8 cellular contexts compared by ENCODE assay signal in the genomic region with DNA sequence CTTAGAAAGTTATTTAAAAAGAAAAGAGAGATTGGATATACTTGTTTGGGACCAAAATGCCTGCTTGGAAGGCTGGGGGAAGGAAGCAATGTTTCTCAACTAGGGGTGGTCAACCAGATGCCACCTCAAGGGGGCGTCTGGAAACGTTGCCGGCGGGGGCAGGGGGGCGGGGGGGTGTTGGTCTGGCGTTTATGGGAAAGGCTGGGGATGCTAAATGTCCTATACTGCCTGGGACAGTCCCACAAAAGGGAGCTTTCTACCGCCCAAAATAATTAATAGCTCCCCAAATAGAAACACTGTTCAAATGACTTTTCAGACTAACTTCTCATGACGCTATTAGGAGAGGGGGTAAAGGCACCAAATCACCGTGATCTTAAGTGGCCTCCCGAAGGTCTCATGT. TPM values are rescaled to one million over a fixed set of nuclear protein-coding genes. Genes with fewer than 3 reads are reported as not detected.
A peak's percentile ranks its signal among the peaks of the same experiment; 100 is the strongest.
DNase-seq lines count a peak whose midpoint lies in the region; ATAC-seq lines count a peak whose summit lies in the region.

No MANE protein-coding gene starts in this region.

- peaks cover 12% of the 10 kb centered on the region; the same call in 1 of the 2 replicates for H3F3A ChIP-seq in GM23248 (ENCODE audit: insufficient read depth)

- no peaks in the 10 kb centered on the region for H3K9me3 ChIP-seq in CD4-positive, CD25-positive, alpha-beta regulatory T cell (ENCODE audit: control insufficient read depth in 2 of 2, low read length in 2 of 2)
- H3K9me3 ChIP-seq in GM23248 (ENCODE audit: low read depth): no peaks in the 10 kb centered on the region

- 26 to 27% methylated on average over 10 of the region's 10 CpGs for WGBS in GM23248 (ENCODE audit: low coverage in 1 of 2, low lambda C conversion rate in 2 of 2, missing lambda C conversion rate in 2 of 2), 2 experiments

- no peaks in the 10 kb centered on the region for H3K9me2 ChIP-seq in GM23248 (ENCODE audit: insufficient read depth)

- peak overlapping the region; percentile 69 for H3K4me2 ChIP-seq in GM23248 (ENCODE audit: unreplicated experiment)

- H4K20me1 ChIP-seq in GM23248 (ENCODE audit: insufficient read depth): peaks cover 17% of the 10 kb centered on the region

- H3K4me3 Mint-ChIP-seq in CD4-positive, CD25-positive, alpha-beta regulatory T cell: peak overlapping the region; percentile 81 to 93 (median 83)
- H3K4me3 Mint-ChIP-seq in activated T-helper 2 cell treated with anti-CD3 and anti-CD28 coated beads, Interferon-gamma antibody, Interleukin-2, Interleukin-4, amounts not matched to agents 10 μg/mL and 5 μg/mL and 100 μg/mL, durations not matched to agents 14 hours and 24 hours and 36 hours (ENCODE audit: low read depth): peak overlapping the region; percentile 75

- peaks cover 68% of the 10 kb centered on the region for H3K79me2 ChIP-seq in GM23248 (ENCODE audit: insufficient read depth)

- no peak overlapping the region for H2AFZ ChIP-seq in GM23248

- H3K36me3 ChIP-seq in CD4-positive, CD25-positive, alpha-beta regulatory T cell (ENCODE audit: control insufficient read depth, insufficient read depth, low read length): peaks cover 55% of the 10 kb centered on the region
- peaks cover 36% of the 10 kb centered on the region for H3K36me3 ChIP-seq in GM23248 (ENCODE audit: low read depth)

- H3K27ac Mint-ChIP-seq in CD4-positive, CD25-positive, alpha-beta regulatory T cell: peak overlapping the region; percentile 67 to 95 (median 85)
- H3K27ac Mint-ChIP-seq in activated T-helper 2 cell treated with anti-CD3 and anti-CD28 coated beads, Interferon-gamma antibody, Interleukin-2, Interleukin-4, amounts not matched to agents 10 μg/mL and 5 μg/mL and 100 μg/mL, durations not matched to agents 14 hours and 24 hours and 36 hours: no peak overlapping the region

- H3K27me3 ChIP-seq in CD4-positive, CD25-positive, alpha-beta regulatory T cell (ENCODE audit: control insufficient read depth, insufficient read depth, low read length): no peaks in the 10 kb centered on the region
- no peaks in the 10 kb centered on the region for H3K27me3 ChIP-seq in GM23248 (replicated peaks; ENCODE audit: insufficient read depth)

- in situ Hi-C loops in GM23248 (cut with MboI): no loop called here

- H3K4me1 ChIP-seq in CD4-positive, CD25-positive, alpha-beta regulatory T cell (ENCODE audit: control insufficient read depth, insufficient read depth, low read length, poor library complexity, severe bottlenecking): peaks cover 63% of the 10 kb centered on the region
- H3K4me1 ChIP-seq in GM23248 (ENCODE audit: insufficient read depth): peaks cover 47% of the 10 kb centered on the region

- H3K9me3 Mint-ChIP-seq in CD4-positive, CD25-positive, alpha-beta regulatory T cell: peaks cover 0 to 6% (median 2%) of the 10 kb centered on the region in 7 donors
- no peaks in the 10 kb centered on the region for H3K9me3 Mint-ChIP-seq in activated T-helper 2 cell treated with anti-CD3 and anti-CD28 coated beads, Interferon-gamma antibody, Interleukin-2, Interleukin-4, amounts not matched to agents 10 μg/mL and 5 μg/mL and 100 μg/mL, durations not matched to agents 14 hours and 24 hours and 36 hours

- peak overlapping the region; percentile 61 for H3K4me3 ChIP-seq in CD4-positive, CD25-positive, alpha-beta regulatory T cell (ENCODE audit: low read depth, low read length)
- H3K4me3 ChIP-seq in GM23248: peak overlapping the region; percentile 97

- peak overlapping the region; percentile 54 for H3K9ac ChIP-seq in GM23248

- peaks cover 20 to 73% (median 46%) of the 10 kb centered on the region in 4 donors for H3K4me1 Mint-ChIP-seq in CD4-positive, CD25-positive, alpha-beta regulatory T cell
- H3K4me1 Mint-ChIP-seq in activated T-helper 2 cell treated with anti-CD3 and anti-CD28 coated beads, Interferon-gamma antibody, Interleukin-2, Interleukin-4, amounts not matched to agents 10 μg/mL and 5 μg/mL and 100 μg/mL, durations not matched to agents 14 hours and 24 hours and 36 hours (ENCODE audit: low read depth): peaks cover 56% of the 10 kb centered on the region

- ATAC-seq in CD4-positive, CD25-positive, alpha-beta regulatory T cell (ENCODE audit: low read depth in 2 of 2): no peak
- ATAC-seq in HG02678 (IDR thresholded peaks at IDR 0.05; ENCODE audit: unreplicated experiment): no peak

- H3K36me3 Mint-ChIP-seq in CD4-positive, CD25-positive, alpha-beta regulatory T cell: peaks cover 40% of the 10 kb centered on the region
- H3K36me3 Mint-ChIP-seq in activated T-helper 2 cell treated with anti-CD3 and anti-CD28 coated beads, Interferon-gamma antibody, Interleukin-2, Interleukin-4, amounts not matched to agents 10 μg/mL and 5 μg/mL and 100 μg/mL, durations not matched to agents 14 hours and 24 hours and 36 hours (ENCODE audit: low read depth): peaks cover 53% of the 10 kb centered on the region

- intact Hi-C loops in activated T-helper 2 cell treated with anti-CD3 and anti-CD28 coated beads, Interferon-gamma antibody, Interleukin-2, Interleukin-4, amounts not matched to agents 10 μg/mL and 5 μg/mL and 100 μg/mL, durations not matched to agents 14 hours and 24 hours and 36 hours (cut with micrococcal nuclease): loop anchor here (5.0 to 10.0 kb wide), 2 partner anchors 40 to 708 kb away; a partner anchor contains a TSS

- H3K27ac ChIP-seq in CD4-positive, CD25-positive, alpha-beta regulatory T cell (ENCODE audit: insufficient read depth, low read length, poor library complexity, severe bottlenecking): no peak overlapping the region
- H3K27ac ChIP-seq in GM23248: no peak overlapping the region

- H3K27me3 Mint-ChIP-seq in CD4-positive, CD25-positive, alpha-beta regulatory T cell: peaks cover 12% of the 10 kb centered on the region
- H3K27me3 Mint-ChIP-seq in activated T-helper 2 cell treated with anti-CD3 and anti-CD28 coated beads, Interferon-gamma antibody, Interleukin-2, Interleukin-4, amounts not matched to agents 10 μg/mL and 5 μg/mL and 100 μg/mL, durations not matched to agents 14 hours and 24 hours and 36 hours (ENCODE audit: low read depth): peaks cover 2% of the 10 kb centered on the region

- DNase-seq in CD4-positive, CD25-positive, alpha-beta regulatory T cell: no peak
- DNase-seq in GM23248: peak; percentile 57
- no peak for DNase-seq in activated T-helper 2 cell treated with anti-CD3 and anti-CD28 coated beads, Interferon-gamma antibody, Interleukin-2, Interleukin-4, amounts not matched to agents 10 μg/mL and 5 μg/mL and 100 μg/mL, durations not matched to agents 14 hours and 24 hours and 36 hours (ENCODE audit: low spot score)
- peak; percentile 24 for DNase-seq in kidney tubule cell (ENCODE audit: low spot score)
- no peak for DNase-seq in DMS79 treated with DMSO at 0.1 percent for 48 hours (lab: John Stamatoyannopoulos, UW)
- DNase-seq in NOMO-1 treated with dmso at 0.1 percent for 144 hours (lab: John Stamatoyannopoulos, UW; ENCODE audit: unreplicated experiment): no peak
- no peak for DNase-seq in NCI-H2029 (lab: John Stamatoyannopoulos, UW)

RNA-seq across cellular contexts. Expression of a gene that starts 2.2 kb away (rescaled TPM):
- 157 TPM for total RNA-seq in CD4-positive, CD25-positive, alpha-beta regulatory T cell
- 10 to 100 TPM; 31.2 to 38.3 (median 33.7) TPM for polyA plus RNA-seq in CD4-positive, CD25-positive, alpha-beta regulatory T cell
- total RNA-seq in GM23248 (2014; rRNA removed; shearing (Covaris generic)): 57.7 and 66.7 TPM in 2 replicates
- 16.0 and 18.7 TPM in 2 replicates for polyA plus RNA-seq in GM23248 (2016; fragmentation: Nextera tagmentation; extraction: Ambion mirVana)
- total RNA-seq in activated T-helper 2 cell treated with anti-CD3 and anti-CD28 coated beads, Interferon-gamma antibody, Interleukin-2, Interleukin-4, amounts not matched to agents 10 μg/mL and 5 μg/mL and 100 μg/mL, durations not matched to agents 14 hours and 24 hours and 36 hours: 124 and 131 TPM in 2 replicates

Comparison
In these comparisons a context has a peak if more than half of its experiments do, and no peak if none do; other contexts are left out.
1. DNase-seq: peak in GM23248 (single experiment) and kidney tubule cell (single experiment); none in CD4-positive, CD25-positive, alpha-beta regulatory T cell (0 of 3), activated T-helper 2 cell treated with anti-CD3 and anti-CD28 coated beads, Interferon-gamma antibody, Interleukin-2, Interleukin-4, amounts not matched to agents 10 μg/mL and 5 μg/mL and 100 μg/mL, durations not matched to agents 14 hours and 24 hours and 36 hours (single experiment), DMS79 treated with DMSO at 0.1 percent for 48 hours (single experiment), NOMO-1 treated with dmso at 0.1 percent for 144 hours (single experiment) and NCI-H2029 (single experiment).